8 cellular contexts compared by ENCODE assay signal in the genomic region with DNA sequence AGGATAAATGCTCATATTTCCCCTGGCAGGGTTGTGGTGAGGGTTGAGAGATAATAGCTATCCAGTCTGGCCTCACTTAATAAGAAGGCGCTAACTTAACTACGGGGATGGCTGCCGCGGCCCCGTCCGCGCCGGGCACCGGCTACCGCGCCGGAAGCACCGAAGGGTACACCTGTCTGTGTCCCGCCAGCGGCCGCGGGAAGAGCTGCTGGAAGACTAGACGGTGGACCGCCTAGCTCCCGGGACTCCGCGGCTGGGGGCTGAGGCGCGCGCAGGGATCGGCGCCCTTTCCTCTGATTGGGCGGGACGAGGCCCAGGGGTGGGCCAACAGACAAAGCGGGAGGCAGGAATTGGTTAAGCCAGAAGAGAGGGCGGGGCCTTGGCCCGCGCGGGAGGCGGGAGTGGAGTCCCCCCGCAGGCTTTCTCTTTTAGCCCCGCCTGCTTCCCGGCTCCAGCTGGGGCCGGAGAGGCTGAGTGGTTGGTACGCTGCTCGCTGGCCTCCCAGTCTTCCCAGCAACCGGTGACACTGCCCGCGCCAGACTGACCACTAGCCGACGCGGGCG. TPM values are rescaled to one million over a fixed set of nuclear protein-coding genes. Genes with fewer than 3 reads are reported as not detected.
DNase-seq lines count a peak whose midpoint lies in the region; ATAC-seq, FAIRE-seq and TF ChIP-seq lines count a peak whose summit lies in the region.

A gene (plus strand): TSS at position 431 of the 563 bp plus-strand sequence. CDS start 9,051 bp downstream, outside the sequence.

- TF ChIP-seq CTCF in endothelial cell of umbilical vein (IDR thresholded peaks at IDR 0.05; ENCODE audit: extremely low read depth in 1 of 2, insufficient read depth in 1 of 2, low read depth in 1 of 2, low read length in 2 of 2) = no peak

- BruUV-seq in endothelial cell of umbilical vein (replicated peaks; lab: Mats Ljungman, UMichigan) = TSS peak; percentile 69

- peak within 1 kb of the TSS in 2 of 3 donors; percentile 99 for H3K27ac Mint-ChIP-seq in IgD-negative memory B cell

- peaks cover 12 to 30% (median 21%) of the 10 kb centered on the region in 3 donors for H3K4me1 Mint-ChIP-seq in IgD-negative memory B cell

- POLR2A ChIA-PET in endothelial cell of umbilical vein (lab: Charles Lee) = interaction anchor here (0.5 to 3.1 kb wide), 6 partner anchors 10 to 36 kb away, joined by 5 to 14 read pairs (median 8); a partner anchor contains a TSS

- peaks cover 15% of the 10 kb centered on the region for H3K79me2 ChIP-seq in endothelial cell of umbilical vein (ENCODE audit: control insufficient read depth, insufficient read depth, low read length)

- H3K9me1 ChIP-seq in endothelial cell of umbilical vein (replicated peaks; ENCODE audit: control insufficient read depth, extremely low read depth, insufficient read depth, low read length) = no peaks in the 10 kb centered on the region

- CTCF ChIA-PET in endothelial cell of umbilical vein (lab: Charles Lee) = interaction anchor here (0.7 to 2.3 kb wide), 3 partner anchors 10 to 1465 kb away, joined by 4 to 33 read pairs (median 12); a partner anchor contains a TSS

- FAIRE-seq in endothelial cell of umbilical vein (lab: Jason Lieb, UNC) = peak; percentile 94

- dilution Hi-C loops in endothelial cell of umbilical vein (cut with MboI; ENCODE audit: extremely low pct_ligation_motif_present, low sequenced_read_pairs) = no loop called here

- peaks cover 2% of the 10 kb centered on the region for H3K36me3 Mint-ChIP-seq in IgD-negative memory B cell

- TF ChIP-seq POLR2A in endothelial cell of umbilical vein (IDR thresholded peaks at IDR 0.05; ENCODE audit: low read depth, low read length) = peak; percentile 68

- H4K20me1 ChIP-seq in endothelial cell of umbilical vein (replicated peaks; ENCODE audit: control insufficient read depth, extremely low read depth, insufficient read depth, low read length) = no peaks in the 10 kb centered on the region

- H3K27me3 ChIP-seq in endothelial cell of umbilical vein (ENCODE audit: control insufficient read depth in 2 of 2, insufficient read depth in 2 of 2, low read length in 2 of 2) (no peaks in the 10 kb centered on the region), mononuclear cell (ENCODE audit: insufficient read depth, low read length) (no peaks in the 10 kb centered on the region)

- no peaks in the 10 kb centered on the region for H3K27me3 Mint-ChIP-seq in IgD-negative memory B cell

- H3K27ac ChIP-seq in endothelial cell of umbilical vein (ENCODE audit: insufficient read depth, low read depth, low read length) = peak within 1 kb of the TSS; percentile 83

- no peaks in the 10 kb centered on the region for H3K36me3 ChIP-seq in endothelial cell of umbilical vein (ENCODE audit: control insufficient read depth in 2 of 2, extremely low read depth in 1 of 2, insufficient read depth in 2 of 2, low read length in 2 of 2)

- H3K9ac ChIP-seq in endothelial cell of umbilical vein (replicated peaks; ENCODE audit: extremely low read depth, insufficient read depth, low read length) = peak within 1 kb of the TSS; percentile 90

- peak; percentile 100 for DNase-seq in DMS153 (lab: John Stamatoyannopoulos, UW)
- DNase-seq in OCI-M1 (lab: John Stamatoyannopoulos, UW) = peak; percentile 99
- peak; percentile 92 for DNase-seq in activated T-cell treated with anti-CD3 and anti-CD28 coated beads for 1 hour (ENCODE audit: low read depth)
- peak; percentile 98 for DNase-seq in endothelial cell of umbilical vein (ENCODE audit: low read depth, low spot score)
- peak; percentile 89 to 90 for DNase-seq in stimulated activated CD8-positive, alpha-beta memory T cell treated with anti-CD3 and anti-CD28 coated beads, Interleukin-2, amount 100 ng/mL, for 48 hours (ENCODE audit: low read depth in 2 of 2)

- H3K4me2 ChIP-seq in endothelial cell of umbilical vein (ENCODE audit: insufficient read depth, low read length) = peak within 1 kb of the TSS; percentile 93

- no peak within 1 kb of the TSS for H3K4me3 Mint-ChIP-seq in IgD-negative memory B cell

- no peaks in the 10 kb centered on the region for H3K9me3 Mint-ChIP-seq in IgD-negative memory B cell

- H3K4me1 ChIP-seq in endothelial cell of umbilical vein (ENCODE audit: control insufficient read depth, extremely low read depth, insufficient read depth, low read length) = peaks cover 14% of the 10 kb centered on the region
- H3K4me1 ChIP-seq in mononuclear cell (ENCODE audit: insufficient read depth, low read length) = peaks cover 43% of the 10 kb centered on the region

- peak within 1 kb of the TSS; percentile 77 for H2AFZ ChIP-seq in endothelial cell of umbilical vein (ENCODE audit: low read depth, low read length)

- H3K4me3 ChIP-seq in endothelial cell of umbilical vein (replicated peaks in 1 of 3; ENCODE audit: insufficient read depth in 1 of 3, low read depth in 1 of 3, low read length in 3 of 3) = peak within 1 kb of the TSS; percentile 60 to 91 (median 83)
- peak within 1 kb of the TSS; percentile 76 for H3K4me3 ChIP-seq in mononuclear cell (ENCODE audit: low read length)

- ATAC-seq in GM21576 (IDR thresholded peaks at IDR 0.05; ENCODE audit: unreplicated experiment) = peak; percentile 79

- intact Hi-C loops in endothelial cell of umbilical vein (cut with micrococcal nuclease) = loop anchor here (1.0 kb wide), 4 partner anchors 12 to 68 kb away; a partner anchor contains a TSS

- H3K9me3 ChIP-seq in endothelial cell of umbilical vein (replicated peaks; ENCODE audit: control insufficient read depth, insufficient read depth, low read length) (no peaks in the 10 kb centered on the region), mononuclear cell (ENCODE audit: low read depth, low read length) (no peaks in the 10 kb centered on the region)

TF ChIP-seq in endothelial cell of umbilical vein, 7 proteins besides CTCF, POLR2A, EP300 and RAD21:
- no peak for TF ChIP-seq JUN (IDR thresholded peaks at IDR 0.05; ENCODE audit: borderline replicate concordance, insufficient read depth, insufficient read length, low read depth)
- TF ChIP-seq POLR2AphosphoS5 (IDR thresholded peaks at IDR 0.05; ENCODE audit: insufficient read depth, low read depth, low read length) = peak; percentile 62
- TF ChIP-seq, protein P1, sequence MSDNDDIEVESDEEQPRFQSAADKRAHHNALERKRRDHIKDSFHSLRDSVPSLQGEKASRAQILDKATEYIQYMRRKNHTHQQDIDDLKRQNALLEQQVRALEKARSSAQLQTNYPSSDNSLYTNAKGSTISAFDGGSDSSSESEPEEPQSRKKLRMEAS (IDR thresholded peaks at IDR 0.05; ENCODE audit: insufficient read depth, insufficient read length) = no peak
TF ChIP-seq in endothelial cell of umbilical vein: peak in this region for 1.

RNA-seq across cellular contexts. Expression of the gene that starts here (rescaled TPM):
- 46.3 TPM for polyA plus RNA-seq in IgD-negative memory B cell
- 20.1 and 21.5 TPM in 2 replicates for total RNA-seq in endothelial cell of umbilical vein
- 29.6 and 30.6 TPM in 2 replicates for polyA plus RNA-seq in endothelial cell of umbilical vein
- 17.8 TPM in 2 replicates for polyA plus RNA-seq in endothelial cell of umbilical vein (2011; cell fraction: cytosol; rRNA removed)
- 18.1 and 18.4 TPM in 2 replicates for polyA plus RNA-seq in endothelial cell of umbilical vein (2011; cell fraction: nucleus; rRNA removed)
- 9.1 and 9.4 TPM in 2 replicates for polyA plus RNA-seq in endothelial cell of umbilical vein (2012)
- 23.9 and 28.1 TPM in 2 replicates for polyA minus RNA-seq in endothelial cell of umbilical vein
- polyA minus RNA-seq in endothelial cell of umbilical vein (2011; cell fraction: cytosol; rRNA and poly(A)+ RNA removed) = 33.8 TPM
- polyA minus RNA-seq in endothelial cell of umbilical vein (2011; cell fraction: nucleus; rRNA and poly(A)+ RNA removed) = 14.1 and 14.7 TPM in 2 replicates
- total RNA-seq in mononuclear cell = 13.1 TPM

Comparison
In these comparisons a context has a peak if more than half of its experiments do, and no peak if none do; other contexts are left out.
1. Peak in every context shown above with its lines: DNase-seq, ATAC-seq, H3K4me3 ChIP-seq and H3K27ac ChIP-seq.